In genomic region chr10:2117641-2118040, GRCh38 we compare ENCODE assay signal across 14 cellular contexts.
DNase-seq lines count a peak whose midpoint lies in the region; ATAC-seq and TF ChIP-seq lines count a peak whose summit lies in the region.
"Had no signal": no experiment of that assay in that cellular context is flagged by ENCODE, and none has a peak within 500 bp of the region (broad histone marks: within the 10 kb centered on the region; RNA-seq: fewer than 3 reads in every experiment).

No MANE protein-coding gene starts in this region.

- ATAC-seq in RWPE2 (ENCODE audit: low read depth), result no peak
- no peak for ATAC-seq in gastroesophageal sphincter
- ATAC-seq: A549; CD8-positive, alpha-beta T cell had no signal

- intact Hi-C loops in esophagus squamous epithelium (cut with DNase I), result no loop called here

- TF ChIP-seq CTCF in RWPE2 (IDR thresholded peaks at IDR 0.05; ENCODE audit: poor library complexity, severe bottlenecking) (no peak), gastroesophageal sphincter (IDR thresholded peaks at IDR 0.05) (no peak), esophagus squamous epithelium (IDR thresholded peaks at IDR 0.05) (no peak)

- no peaks in the 10 kb centered on the region for H3K9me3 ChIP-seq in RWPE2 (ENCODE audit: severe bottlenecking)
- peaks cover 0 to 11% (median 0%) of the 10 kb centered on the region in 3 donors for H3K9me3 ChIP-seq in gastroesophageal sphincter
- no peaks in the 10 kb centered on the region for H3K9me3 ChIP-seq in esophagus squamous epithelium
- H3K9me3 ChIP-seq: A549, BE2C had no signal

- H3K27ac ChIP-seq in RWPE2 (ENCODE audit: poor library complexity, severe bottlenecking) (peak overlapping the region; percentile 92), epithelial cell of prostate (peak overlapping the region; percentile 85), gastroesophageal sphincter (no peak overlapping the region), esophagus squamous epithelium (no peak overlapping the region)
- H3K27ac ChIP-seq: A549, C4-2B had no signal

- H3K4me1 ChIP-seq in RWPE2 (ENCODE audit: insufficient read depth, poor library complexity, severe bottlenecking), result peaks cover 44% of the 10 kb centered on the region
- H3K4me1 ChIP-seq in gastroesophageal sphincter, result no peaks in the 10 kb centered on the region
- peaks cover 0 to 5% (median 0%) of the 10 kb centered on the region in 3 donors for H3K4me1 ChIP-seq in esophagus squamous epithelium
- H3K4me1 ChIP-seq: A549, BE2C had no signal

- H3K36me3 ChIP-seq in RWPE2 (ENCODE audit: low read depth) (no peaks in the 10 kb centered on the region), gastroesophageal sphincter (no peaks in the 10 kb centered on the region), esophagus squamous epithelium (no peaks in the 10 kb centered on the region)
- H3K36me3 ChIP-seq: BE2C had no signal

- DNase-seq in RWPE2 (ENCODE audit: low spot score) (no peak), epithelial cell of prostate (ENCODE audit: low read depth, low spot score) (peak; percentile 56), kidney tubule cell (ENCODE audit: low spot score) (peak; percentile 3), T-helper 1 cell (no peak), esophagus squamous epithelium (lab: John Stamatoyannopoulos, UW) (no peak)
- DNase-seq: BE2C; CD8-positive, alpha-beta T cell; COR-L47; GF-D8; GOT3; H9 had no signal

- no peak for TF ChIP-seq POLR2A in gastroesophageal sphincter (IDR thresholded peaks at IDR 0.05)
- TF ChIP-seq POLR2A in esophagus squamous epithelium (IDR thresholded peaks at IDR 0.05), result no peak

- no peaks in the 10 kb centered on the region for H3K27me3 ChIP-seq in RWPE2 (ENCODE audit: insufficient read depth, poor library complexity, severe bottlenecking)
- peaks cover 4% of the 10 kb centered on the region for H3K27me3 ChIP-seq in gastroesophageal sphincter
- H3K27me3 ChIP-seq in esophagus squamous epithelium, result peaks cover 0 to 4% (median 0%) of the 10 kb centered on the region in 4 donors
- H3K27me3 ChIP-seq: BE2C had no signal

- TF ChIP-seq EP300 in gastroesophageal sphincter (IDR thresholded peaks at IDR 0.05), result no peak

- H3K4me3 ChIP-seq in RWPE2 (ENCODE audit: severe bottlenecking), result no peak overlapping the region
- no peak overlapping the region for H3K4me3 ChIP-seq in gastroesophageal sphincter
- H3K4me3 ChIP-seq in esophagus squamous epithelium, result no peak overlapping the region
- H3K4me3 ChIP-seq: A549 had no signal

- WGBS in gastroesophageal sphincter (ENCODE audit: low coverage in 1 of 2), 2 donors, result no CpG with 5 or more reads among the region's 1 CpG
- 57 to 86% methylated on average over 1 of the region's 1 CpG for WGBS in esophagus squamous epithelium, 2 donors

Comparison
In these comparisons a context has a peak if more than half of its experiments do, and no peak if none do; other contexts are left out.
1. DNase-seq: peak in epithelial cell of prostate (single experiment) and kidney tubule cell (single experiment); none in RWPE2 (single experiment), T-helper 1 cell (0 of 5) and esophagus squamous epithelium (single experiment).
2. H3K27ac ChIP-seq: peak in RWPE2 (single experiment) and epithelial cell of prostate (single experiment); none in gastroesophageal sphincter (0 of 4) and esophagus squamous epithelium (0 of 4).